ENCODE assay signal across 1 cellular context in genomic region chr19:50818859-50819472, GRCh38.
TF ChIP-seq lines count a peak whose summit lies in the region.

No MANE protein-coding gene starts in this region.

TF ChIP-seq in GM12878, 131 proteins besides CTCF, POLR2A, EP300 and RAD21:
- TF ChIP-seq RELB (IDR thresholded peaks at IDR 0.05; ENCODE audit: low read depth): no peak
- TF ChIP-seq PKNOX1 (IDR thresholded peaks at IDR 0.05): peak; percentile 64
- TF ChIP-seq GATAD2B (conservative IDR thresholded peaks at IDR 0.05; ENCODE audit: low read depth): no peak; the same call in 1 of the 2 replicates
- TF ChIP-seq MLLT1 (IDR thresholded peaks at IDR 0.05): peak; percentile 77
- peak; percentile 93 for TF ChIP-seq TCF3 (IDR thresholded peaks at IDR 0.05; ENCODE audit: borderline replicate concordance, insufficient read depth, low read depth, low read length)
- TF ChIP-seq TCF12 (IDR thresholded peaks at IDR 0.05; ENCODE audit: low read depth, low read length): peak; percentile 91
